ENCODE assay signal across 8 cellular contexts in genomic region chr10:91088300-91089140, GRCh38.
DNase-seq lines count a peak whose midpoint lies in the region; ATAC-seq and TF ChIP-seq lines count a peak whose summit lies in the region.

No MANE protein-coding gene starts in this region.

- H3K9ac ChIP-seq in neuronal stem cell (ENCODE audit: low read depth, low read length, poor library complexity): no peak overlapping the region

- no peak overlapping the region for H4K8ac ChIP-seq in neuronal stem cell (ENCODE audit: low read depth, low read length)

- CTCF ChIA-PET in GM10248 (lab: Yijun Ruan, JAX): interaction anchor here (0.7 to 3.4 kb wide), 16 partner anchors 10 to 210 kb away, joined by 3 to 19 read pairs (median 4); no protein-coding TSS in a partner anchor

- no peak overlapping the region for H2AK5ac ChIP-seq in neuronal stem cell (ENCODE audit: low read depth, low read length)

- H3K4me1 ChIP-seq in neuronal stem cell (ENCODE audit: control insufficient read depth in 2 of 2, insufficient read depth in 1 of 2, low read depth in 1 of 2, low read length in 2 of 2): peaks cover 0 to 5% of the 10 kb centered on the region in 2 donors

- no peak overlapping the region for H3K18ac ChIP-seq in neuronal stem cell (ENCODE audit: low read length)

- no peaks in the 10 kb centered on the region for H3K27me3 ChIP-seq in dorsolateral prefrontal cortex
- no peaks in the 10 kb centered on the region for H3K27me3 ChIP-seq in neuronal stem cell (ENCODE audit: control insufficient read depth in 3 of 3, insufficient read depth in 3 of 3, low read depth in 1 of 3, low read length in 3 of 3)

- POLR2A ChIA-PET in GM10248 (lab: Yijun Ruan, JAX): no interaction called here

- no peak overlapping the region for H4K91ac ChIP-seq in neuronal stem cell (ENCODE audit: low read depth, low read length, poor library complexity)

- H3K79me1 ChIP-seq in neuronal stem cell (ENCODE audit: low read depth, low read length): no peaks in the 10 kb centered on the region

- H3K27ac ChIP-seq in dorsolateral prefrontal cortex: peak overlapping the region in 9 of 59 donors; percentile 8 to 53 (median 32)
- no peak overlapping the region for H3K27ac ChIP-seq in neuronal stem cell (replicated peaks; ENCODE audit: low read length)

- H3K36me3 ChIP-seq in neuronal stem cell (replicated peaks in 1 of 2; ENCODE audit: control insufficient read depth in 2 of 2, insufficient read depth in 2 of 2, low read length in 2 of 2): no peaks in the 10 kb centered on the region

- H2BK120ac ChIP-seq in neuronal stem cell (ENCODE audit: low read depth, low read length): no peak overlapping the region

- no CpG with 5 or more reads among the region's 7 CpGs for WGBS in neuronal stem cell (ENCODE audit: extremely low coverage in 2 of 2, insufficient read length in 2 of 2, insufficient replicate concordance in 1 of 2), 2 donors

- H3K4me3 ChIP-seq in dorsolateral prefrontal cortex (no peak overlapping the region), neuronal stem cell (ENCODE audit: low read length in 2 of 2) (no peak overlapping the region)

- H3K4me2 ChIP-seq in neuronal stem cell (ENCODE audit: insufficient read depth, low read length, poor library complexity, severe bottlenecking): no peak overlapping the region

- no peak overlapping the region for H3K4ac ChIP-seq in neuronal stem cell (ENCODE audit: low read length)

- H3K14ac ChIP-seq in neuronal stem cell (ENCODE audit: low read length): no peak overlapping the region

- no peak overlapping the region for H2BK15ac ChIP-seq in neuronal stem cell (ENCODE audit: low read length)

- H3K9me3 ChIP-seq in neuronal stem cell (replicated peaks in 1 of 2; ENCODE audit: control insufficient read depth in 2 of 2, insufficient read depth in 1 of 2, low read depth in 1 of 2, low read length in 2 of 2): peaks cover 3 to 30% of the 10 kb centered on the region in 2 donors

- no peak overlapping the region for H3K23ac ChIP-seq in neuronal stem cell (ENCODE audit: low read depth, low read length, poor library complexity)

- intact Hi-C loops in dorsolateral prefrontal cortex (cut with DNase I): loop anchor here in 1 of 2 donors (5.0 kb wide), 2 partner anchors 81 to 164 kb away; no protein-coding TSS in a partner anchor

- H2BK12ac ChIP-seq in neuronal stem cell (ENCODE audit: low read length): no peak overlapping the region

- H2BK5ac ChIP-seq in neuronal stem cell (ENCODE audit: low read length): no peak overlapping the region

- TF ChIP-seq CTCF in GM10248 (IDR thresholded peaks at IDR 0.05; ENCODE audit: control extremely low read depth, extremely low read depth, low read depth, missing control alignments): peak; percentile 20
- peak in 48 of 56 donors; percentile 13 to 69 (median 43) for TF ChIP-seq CTCF in dorsolateral prefrontal cortex (IDR thresholded peaks at IDR 0.05 in 54 of 56, conservative IDR thresholded peaks at IDR 0.05 in 2 of 56; ENCODE audit: low read depth in 1 of 56, partially characterized antibody in 56 of 56)

- no peak for ATAC-seq in GM18517 (IDR thresholded peaks at IDR 0.05; ENCODE audit: unreplicated experiment)

- peak; percentile 38 for DNase-seq in GM10248 (ENCODE audit: extremely low spot score)
- peak; percentile 13 for DNase-seq in NCI-H146 (lab: John Stamatoyannopoulos, UW)
- DNase-seq in dorsolateral prefrontal cortex: no peak
- no peak for DNase-seq in neuronal stem cell (ENCODE audit: low spot score)
- DNase-seq in GF-D8 (lab: John Stamatoyannopoulos, UW): no peak
- DNase-seq in AG08396 (ENCODE audit: low spot score): no peak
- DNase-seq in DMS114 treated with DMSO at 0.1 percent for 48 hours (lab: John Stamatoyannopoulos, UW; ENCODE audit: unreplicated experiment): no peak

- peak overlapping the region; percentile 21 for H2AFZ ChIP-seq in neuronal stem cell (ENCODE audit: low read length)

Comparison
In these comparisons a context has a peak if more than half of its experiments do, and no peak if none do; other contexts are left out.
1. DNase-seq: peak in GM10248 (single experiment) and NCI-H146 (single experiment); none in dorsolateral prefrontal cortex (0 of 10), neuronal stem cell (single experiment), GF-D8 (single experiment), AG08396 (single experiment) and DMS114 treated with DMSO at 0.1 percent for 48 hours (single experiment).